ENCODE assay signal across 1 cellular context in the genomic region with DNA sequence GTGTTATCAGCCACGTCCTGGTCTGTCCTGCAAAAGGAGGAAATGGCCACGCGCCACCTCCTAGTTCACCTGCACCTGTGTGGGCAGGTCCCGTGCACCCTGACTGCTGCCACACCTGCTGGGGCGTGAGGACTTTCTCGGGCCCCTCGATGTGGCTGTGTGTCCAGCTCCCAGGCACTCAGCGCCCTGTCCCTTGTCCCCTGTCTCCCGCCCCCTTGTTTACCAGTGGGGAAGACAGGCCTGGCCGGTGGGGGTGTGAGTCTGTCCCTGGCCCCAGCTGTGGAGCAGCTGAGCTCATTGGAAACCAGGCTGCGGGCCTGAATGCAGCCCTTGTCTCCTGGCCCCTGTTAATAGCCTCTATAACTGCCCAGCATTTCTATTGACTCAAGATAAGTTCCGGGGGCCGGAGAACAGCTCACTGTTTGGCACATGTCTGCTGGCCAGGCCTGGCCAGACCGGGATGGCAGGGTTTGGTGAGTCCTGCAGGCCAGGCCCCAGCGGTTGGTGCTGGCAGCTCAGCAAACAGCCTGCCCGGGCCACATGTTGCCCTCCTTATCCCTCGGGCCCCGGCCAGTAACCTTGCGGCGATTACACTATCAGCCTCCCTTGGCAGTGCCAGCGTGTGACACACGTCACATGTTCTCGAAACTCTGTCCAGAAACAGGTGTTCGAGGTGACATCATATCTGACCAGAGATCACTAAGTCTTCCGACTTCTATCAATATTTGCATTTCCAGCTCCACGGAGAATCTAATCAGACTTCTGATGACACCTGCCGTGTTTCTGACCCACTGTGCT.
TF ChIP-seq lines count a peak whose summit lies in the region.

No MANE protein-coding gene starts in this region.

TF ChIP-seq in HepG2, 621 proteins besides CTCF, POLR2A, EP300 and RAD21 (continued from another document and continues in another):
- TF ChIP-seq ZNF557 (CRISPR knock-in tag; IDR thresholded peaks at IDR 0.05) (no peak), THAP11 (CRISPR knock-in tag; IDR thresholded peaks at IDR 0.05) (peak; percentile 40; the same call in 1 of the 2 replicates), EHMT2 (IDR thresholded peaks at IDR 0.05; ENCODE audit: borderline replicate concordance, low read depth, low read length) (no peak), DMAP1 (CRISPR knock-in tag; IDR thresholded peaks at IDR 0.05) (no peak), KLF15 (CRISPR knock-in tag; IDR thresholded peaks at IDR 0.05; ENCODE audit: borderline replicate concordance) (no peak), SMAD9 (CRISPR knock-in tag; IDR thresholded peaks at IDR 0.05) (no peak), SMAD1 (CRISPR knock-in tag; IDR thresholded peaks at IDR 0.05; ENCODE audit: borderline replicate concordance, low read depth) (peak; percentile 37; the same call in 1 of the 2 replicates), ZBTB1 (CRISPR knock-in tag; IDR thresholded peaks at IDR 0.05; ENCODE audit: borderline replicate concordance) (no peak), ZSCAN21 (CRISPR knock-in tag; IDR thresholded peaks at IDR 0.05; ENCODE audit: borderline replicate concordance) (peak; percentile 45; the same call in 1 of the 2 replicates), ZSCAN22 (CRISPR knock-in tag; IDR thresholded peaks at IDR 0.05) (no peak), CBX1 (IDR thresholded peaks at IDR 0.05; ENCODE audit: low read depth) (peak; percentile 41), SALL1 (CRISPR knock-in tag; IDR thresholded peaks at IDR 0.05) (peak; percentile 75), HMGA1 (CRISPR knock-in tag; conservative IDR thresholded peaks at IDR 0.05) (no peak), FOXJ3 (CRISPR knock-in tag; IDR thresholded peaks at IDR 0.05; ENCODE audit: borderline replicate concordance) (peak; percentile 70; the same call in 1 of the 2 replicates), ZBTB42 (CRISPR knock-in tag; IDR thresholded peaks at IDR 0.05) (no peak), GTF2F1 (IDR thresholded peaks at IDR 0.05; ENCODE audit: low read length) (no peak), SKI (IDR thresholded peaks at IDR 0.05; ENCODE audit: partially characterized antibody) (no peak), ZNF496 (CRISPR knock-in tag; IDR thresholded peaks at IDR 0.05; ENCODE audit: insufficient replicate concordance) (no peak), ZNF562 (CRISPR knock-in tag; IDR thresholded peaks at IDR 0.05; ENCODE audit: borderline replicate concordance) (no peak), DNMT3B (CRISPR knock-in tag; conservative IDR thresholded peaks at IDR 0.05) (no peak)
- TF ChIP-seq, protein P1, sequence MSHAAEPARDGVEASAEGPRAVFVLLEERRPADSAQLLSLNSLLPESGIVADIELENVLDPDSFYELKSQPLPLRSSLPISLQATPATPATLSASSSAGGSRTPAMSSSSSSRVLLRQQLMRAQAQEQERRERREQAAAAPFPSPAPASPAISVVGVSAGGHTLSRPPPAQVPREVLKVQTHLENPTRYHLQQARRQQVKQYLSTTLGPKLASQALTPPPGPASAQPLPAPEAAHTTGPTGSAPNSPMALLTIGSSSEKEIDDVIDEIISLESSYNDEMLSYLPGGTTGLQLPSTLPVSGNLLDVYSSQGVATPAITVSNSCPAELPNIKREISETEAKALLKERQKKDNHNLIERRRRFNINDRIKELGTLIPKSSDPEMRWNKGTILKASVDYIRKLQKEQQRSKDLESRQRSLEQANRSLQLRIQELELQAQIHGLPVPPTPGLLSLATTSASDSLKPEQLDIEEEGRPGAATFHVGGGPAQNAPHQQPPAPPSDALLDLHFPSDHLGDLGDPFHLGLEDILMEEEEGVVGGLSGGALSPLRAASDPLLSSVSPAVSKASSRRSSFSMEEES (CRISPR knock-in tag; IDR thresholded peaks at IDR 0.05), result peak; percentile 83
- TF ChIP-seq, protein P2, sequence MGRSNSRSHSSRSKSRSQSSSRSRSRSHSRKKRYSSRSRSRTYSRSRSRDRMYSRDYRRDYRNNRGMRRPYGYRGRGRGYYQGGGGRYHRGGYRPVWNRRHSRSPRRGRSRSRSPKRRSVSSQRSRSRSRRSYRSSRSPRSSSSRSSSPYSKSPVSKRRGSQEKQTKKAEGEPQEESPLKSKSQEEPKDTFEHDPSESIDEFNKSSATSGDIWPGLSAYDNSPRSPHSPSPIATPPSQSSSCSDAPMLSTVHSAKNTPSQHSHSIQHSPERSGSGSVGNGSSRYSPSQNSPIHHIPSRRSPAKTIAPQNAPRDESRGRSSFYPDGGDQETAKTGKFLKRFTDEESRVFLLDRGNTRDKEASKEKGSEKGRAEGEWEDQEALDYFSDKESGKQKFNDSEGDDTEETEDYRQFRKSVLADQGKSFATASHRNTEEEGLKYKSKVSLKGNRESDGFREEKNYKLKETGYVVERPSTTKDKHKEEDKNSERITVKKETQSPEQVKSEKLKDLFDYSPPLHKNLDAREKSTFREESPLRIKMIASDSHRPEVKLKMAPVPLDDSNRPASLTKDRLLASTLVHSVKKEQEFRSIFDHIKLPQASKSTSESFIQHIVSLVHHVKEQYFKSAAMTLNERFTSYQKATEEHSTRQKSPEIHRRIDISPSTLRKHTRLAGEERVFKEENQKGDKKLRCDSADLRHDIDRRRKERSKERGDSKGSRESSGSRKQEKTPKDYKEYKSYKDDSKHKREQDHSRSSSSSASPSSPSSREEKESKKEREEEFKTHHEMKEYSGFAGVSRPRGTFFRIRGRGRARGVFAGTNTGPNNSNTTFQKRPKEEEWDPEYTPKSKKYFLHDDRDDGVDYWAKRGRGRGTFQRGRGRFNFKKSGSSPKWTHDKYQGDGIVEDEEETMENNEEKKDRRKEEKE (IDR thresholded peaks at IDR 0.05), result no peak
- TF ChIP-seq, protein P3, sequence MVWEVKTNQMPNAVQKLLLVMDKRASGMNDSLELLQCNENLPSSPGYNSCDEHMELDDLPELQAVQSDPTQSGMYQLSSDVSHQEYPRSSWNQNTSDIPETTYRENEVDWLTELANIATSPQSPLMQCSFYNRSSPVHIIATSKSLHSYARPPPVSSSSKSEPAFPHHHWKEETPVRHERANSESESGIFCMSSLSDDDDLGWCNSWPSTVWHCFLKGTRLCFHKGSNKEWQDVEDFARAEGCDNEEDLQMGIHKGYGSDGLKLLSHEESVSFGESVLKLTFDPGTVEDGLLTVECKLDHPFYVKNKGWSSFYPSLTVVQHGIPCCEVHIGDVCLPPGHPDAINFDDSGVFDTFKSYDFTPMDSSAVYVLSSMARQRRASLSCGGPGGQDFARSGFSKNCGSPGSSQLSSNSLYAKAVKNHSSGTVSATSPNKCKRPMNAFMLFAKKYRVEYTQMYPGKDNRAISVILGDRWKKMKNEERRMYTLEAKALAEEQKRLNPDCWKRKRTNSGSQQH (CRISPR knock-in tag; IDR thresholded peaks at IDR 0.05; ENCODE audit: low read depth), result no peak
- TF ChIP-seq, protein P4, sequence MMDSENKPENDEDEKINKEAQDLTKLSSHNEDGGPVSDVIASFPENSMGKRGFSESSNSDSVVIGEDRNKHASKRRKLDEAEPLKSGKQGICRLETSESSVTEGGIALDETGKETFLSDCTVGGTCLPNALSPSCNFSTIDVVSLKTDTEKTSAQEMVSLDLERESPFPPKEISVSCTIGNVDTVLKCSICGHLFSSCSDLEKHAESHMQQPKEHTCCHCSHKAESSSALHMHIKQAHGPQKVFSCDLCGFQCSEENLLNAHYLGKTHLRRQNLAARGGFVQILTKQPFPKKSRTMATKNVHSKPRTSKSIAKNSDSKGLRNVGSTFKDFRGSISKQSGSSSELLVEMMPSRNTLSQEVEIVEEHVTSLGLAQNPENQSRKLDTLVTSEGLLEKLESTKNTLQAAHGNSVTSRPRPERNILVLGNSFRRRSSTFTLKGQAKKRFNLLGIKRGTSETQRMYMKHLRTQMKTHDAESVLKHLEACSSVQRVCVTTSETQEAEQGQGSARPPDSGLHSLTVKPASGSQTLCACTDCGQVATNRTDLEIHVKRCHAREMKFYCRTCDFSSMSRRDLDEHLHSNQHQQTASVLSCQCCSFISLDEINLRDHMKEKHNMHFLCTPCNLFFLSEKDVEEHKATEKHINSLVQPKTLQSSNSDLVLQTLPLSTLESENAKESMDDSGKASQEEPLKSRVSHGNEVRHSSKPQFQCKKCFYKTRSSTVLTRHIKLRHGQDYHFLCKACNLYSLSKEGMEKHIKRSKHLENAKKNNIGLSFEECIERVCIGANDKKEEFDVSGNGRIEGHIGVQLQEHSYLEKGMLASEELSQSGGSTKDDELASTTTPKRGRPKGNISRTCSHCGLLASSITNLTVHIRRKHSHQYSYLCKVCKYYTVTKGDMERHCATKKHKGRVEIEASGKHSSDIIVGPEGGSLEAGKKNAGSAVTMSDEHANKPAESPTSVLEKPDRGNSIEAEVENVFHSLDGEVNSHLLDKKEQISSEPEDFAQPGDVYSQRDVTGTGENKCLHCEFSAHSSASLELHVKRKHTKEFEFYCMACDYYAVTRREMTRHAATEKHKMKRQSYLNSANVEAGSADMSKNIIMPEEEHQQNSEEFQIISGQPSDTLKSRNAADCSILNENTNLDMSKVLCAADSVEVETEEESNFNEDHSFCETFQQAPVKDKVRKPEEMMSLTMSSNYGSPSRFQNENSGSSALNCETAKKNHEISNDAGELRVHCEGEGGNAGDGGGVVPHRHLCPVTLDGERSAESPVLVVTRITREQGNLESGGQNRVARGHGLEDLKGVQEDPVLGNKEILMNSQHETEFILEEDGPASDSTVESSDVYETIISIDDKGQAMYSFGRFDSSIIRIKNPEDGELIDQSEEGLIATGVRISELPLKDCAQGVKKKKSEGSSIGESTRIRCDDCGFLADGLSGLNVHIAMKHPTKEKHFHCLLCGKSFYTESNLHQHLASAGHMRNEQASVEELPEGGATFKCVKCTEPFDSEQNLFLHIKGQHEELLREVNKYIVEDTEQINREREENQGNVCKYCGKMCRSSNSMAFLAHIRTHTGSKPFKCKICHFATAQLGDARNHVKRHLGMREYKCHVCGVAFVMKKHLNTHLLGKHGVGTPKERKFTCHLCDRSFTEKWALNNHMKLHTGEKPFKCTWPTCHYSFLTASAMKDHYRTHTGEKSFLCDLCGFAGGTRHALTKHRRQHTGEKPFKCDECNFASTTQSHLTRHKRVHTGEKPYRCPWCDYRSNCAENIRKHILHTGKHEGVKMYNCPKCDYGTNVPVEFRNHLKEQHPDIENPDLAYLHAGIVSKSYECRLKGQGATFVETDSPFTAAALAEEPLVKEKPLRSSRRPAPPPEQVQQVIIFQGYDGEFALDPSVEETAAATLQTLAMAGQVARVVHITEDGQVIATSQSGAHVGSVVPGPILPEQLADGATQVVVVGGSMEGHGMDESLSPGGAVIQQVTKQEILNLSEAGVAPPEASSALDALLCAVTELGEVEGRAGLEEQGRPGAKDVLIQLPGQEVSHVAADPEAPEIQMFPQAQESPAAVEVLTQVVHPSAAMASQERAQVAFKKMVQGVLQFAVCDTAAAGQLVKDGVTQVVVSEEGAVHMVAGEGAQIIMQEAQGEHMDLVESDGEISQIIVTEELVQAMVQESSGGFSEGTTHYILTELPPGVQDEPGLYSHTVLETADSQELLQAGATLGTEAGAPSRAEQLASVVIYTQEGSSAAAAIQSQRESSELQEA (CRISPR knock-in tag; IDR thresholded peaks at IDR 0.05; ENCODE audit: not compliant biosample characterization), result no peak
- TF ChIP-seq, protein P5, sequence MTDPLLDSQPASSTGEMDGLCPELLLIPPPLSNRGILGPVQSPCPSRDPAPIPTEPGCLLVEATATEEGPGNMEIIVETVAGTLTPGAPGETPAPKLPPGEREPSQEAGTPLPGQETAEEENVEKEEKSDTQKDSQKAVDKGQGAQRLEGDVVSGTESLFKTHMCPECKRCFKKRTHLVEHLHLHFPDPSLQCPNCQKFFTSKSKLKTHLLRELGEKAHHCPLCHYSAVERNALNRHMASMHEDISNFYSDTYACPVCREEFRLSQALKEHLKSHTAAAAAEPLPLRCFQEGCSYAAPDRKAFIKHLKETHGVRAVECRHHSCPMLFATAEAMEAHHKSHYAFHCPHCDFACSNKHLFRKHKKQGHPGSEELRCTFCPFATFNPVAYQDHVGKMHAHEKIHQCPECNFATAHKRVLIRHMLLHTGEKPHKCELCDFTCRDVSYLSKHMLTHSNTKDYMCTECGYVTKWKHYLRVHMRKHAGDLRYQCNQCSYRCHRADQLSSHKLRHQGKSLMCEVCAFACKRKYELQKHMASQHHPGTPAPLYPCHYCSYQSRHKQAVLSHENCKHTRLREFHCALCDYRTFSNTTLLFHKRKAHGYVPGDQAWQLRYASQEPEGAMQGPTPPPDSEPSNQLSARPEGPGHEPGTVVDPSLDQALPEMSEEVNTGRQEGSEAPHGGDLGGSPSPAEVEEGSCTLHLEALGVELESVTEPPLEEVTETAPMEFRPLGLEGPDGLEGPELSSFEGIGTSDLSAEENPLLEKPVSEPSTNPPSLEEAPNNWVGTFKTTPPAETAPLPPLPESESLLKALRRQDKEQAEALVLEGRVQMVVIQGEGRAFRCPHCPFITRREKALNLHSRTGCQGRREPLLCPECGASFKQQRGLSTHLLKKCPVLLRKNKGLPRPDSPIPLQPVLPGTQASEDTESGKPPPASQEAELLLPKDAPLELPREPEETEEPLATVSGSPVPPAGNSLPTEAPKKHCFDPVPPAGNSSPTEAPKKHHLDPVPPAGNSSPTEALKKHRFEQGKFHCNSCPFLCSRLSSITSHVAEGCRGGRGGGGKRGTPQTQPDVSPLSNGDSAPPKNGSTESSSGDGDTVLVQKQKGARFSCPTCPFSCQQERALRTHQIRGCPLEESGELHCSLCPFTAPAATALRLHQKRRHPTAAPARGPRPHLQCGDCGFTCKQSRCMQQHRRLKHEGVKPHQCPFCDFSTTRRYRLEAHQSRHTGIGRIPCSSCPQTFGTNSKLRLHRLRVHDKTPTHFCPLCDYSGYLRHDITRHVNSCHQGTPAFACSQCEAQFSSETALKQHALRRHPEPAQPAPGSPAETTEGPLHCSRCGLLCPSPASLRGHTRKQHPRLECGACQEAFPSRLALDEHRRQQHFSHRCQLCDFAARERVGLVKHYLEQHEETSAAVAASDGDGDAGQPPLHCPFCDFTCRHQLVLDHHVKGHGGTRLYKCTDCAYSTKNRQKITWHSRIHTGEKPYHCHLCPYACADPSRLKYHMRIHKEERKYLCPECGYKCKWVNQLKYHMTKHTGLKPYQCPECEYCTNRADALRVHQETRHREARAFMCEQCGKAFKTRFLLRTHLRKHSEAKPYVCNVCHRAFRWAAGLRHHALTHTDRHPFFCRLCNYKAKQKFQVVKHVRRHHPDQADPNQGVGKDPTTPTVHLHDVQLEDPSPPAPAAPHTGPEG (CRISPR knock-in tag; IDR thresholded peaks at IDR 0.05), result no peak
- TF ChIP-seq, protein P6, sequence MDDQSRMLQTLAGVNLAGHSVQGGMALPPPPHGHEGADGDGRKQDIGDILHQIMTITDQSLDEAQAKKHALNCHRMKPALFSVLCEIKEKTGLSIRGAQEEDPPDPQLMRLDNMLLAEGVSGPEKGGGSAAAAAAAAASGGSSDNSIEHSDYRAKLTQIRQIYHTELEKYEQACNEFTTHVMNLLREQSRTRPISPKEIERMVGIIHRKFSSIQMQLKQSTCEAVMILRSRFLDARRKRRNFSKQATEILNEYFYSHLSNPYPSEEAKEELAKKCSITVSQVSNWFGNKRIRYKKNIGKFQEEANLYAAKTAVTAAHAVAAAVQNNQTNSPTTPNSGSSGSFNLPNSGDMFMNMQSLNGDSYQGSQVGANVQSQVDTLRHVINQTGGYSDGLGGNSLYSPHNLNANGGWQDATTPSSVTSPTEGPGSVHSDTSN (CRISPR knock-in tag; IDR thresholded peaks at IDR 0.05; ENCODE audit: borderline replicate concordance), result no peak
